In genomic region chr19:19823916-19824315, GRCh38 we compare ENCODE assay signal across 16 cellular contexts.
"Had no signal": no experiment of that assay in that cellular context is flagged by ENCODE, and none has a peak within 500 bp of the region (broad histone marks: within the 10 kb centered on the region; RNA-seq: fewer than 3 reads in every experiment).

No MANE protein-coding gene starts in this region.

- FAIRE-seq: endometrium, urothelium cell line had no signal

- H3K4me3 ChIP-seq: sigmoid colon had no signal

- H3K27ac Mint-ChIP-seq: activated naive CD8-positive, alpha-beta T cell had no signal

- H3K27ac ChIP-seq: sigmoid colon, VCaP had no signal

- H3K36me3 ChIP-seq: sigmoid colon had no signal

- DNase-seq: activated CD4-positive, alpha-beta T cell treated with anti-CD3 and anti-CD28 coated beads for 4 hours; activated CD8-positive, alpha-beta memory T cell treated with anti-CD3 and anti-CD28 coated beads for 24 hours; activated effector memory CD4-positive, alpha-beta T cell treated with Interleukin-2 at 50 U/mL for 16 hours; anterior cingulate cortex; glutamatergic neuron; left colon; mammary epithelial cell; sigmoid colon; stimulated activated CD4-positive, alpha-beta T cell treated with anti-CD3 and anti-CD28 coated beads, Interleukin-2, amount 100 ng/mL, for 24 hours; stimulated activated naive CD4-positive, alpha-beta T cell treated with Interleukin-2 at 50 U/mL for 16 hours; T-helper 9 cell had no signal

- ATAC-seq: esophagus mucosa, left colon had no signal

- H3K27me3 ChIP-seq: sigmoid colon had no signal

- H3K27me3 Mint-ChIP-seq: activated naive CD8-positive, alpha-beta T cell had no signal
